9 cellular contexts compared by ENCODE assay signal in the genomic region with DNA sequence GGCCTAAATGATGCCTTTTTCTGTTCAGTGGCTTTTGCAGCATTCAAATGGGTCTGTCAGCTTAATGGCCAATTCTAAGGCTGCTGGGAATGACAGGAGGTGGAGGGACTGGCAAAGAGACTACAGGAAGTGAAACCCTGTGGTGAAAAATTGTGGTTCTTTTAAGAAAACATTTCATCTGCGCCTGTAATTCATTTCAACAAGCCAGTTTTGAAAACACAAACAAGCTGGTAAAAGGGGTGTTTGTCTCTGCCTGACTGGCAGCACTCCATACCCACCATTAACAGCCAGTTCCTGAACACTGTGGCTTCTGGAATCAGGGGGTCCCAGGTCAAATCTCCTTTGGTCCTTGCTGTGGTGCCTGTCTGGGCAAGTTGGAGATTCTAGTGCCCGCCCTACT. TPM values are rescaled to one million over a fixed set of nuclear protein-coding genes. Genes with fewer than 3 reads are reported as not detected.
DNase-seq lines count a peak whose midpoint lies in the region; ATAC-seq, FAIRE-seq and TF ChIP-seq lines count a peak whose summit lies in the region.
"Had no signal": no experiment of that assay in that cellular context is flagged by ENCODE, and none has a peak within 500 bp of the region (broad histone marks: within the 10 kb centered on the region; RNA-seq: fewer than 3 reads in every experiment).

No MANE protein-coding gene starts in this region.

- WGBS in GM23248 (ENCODE audit: low coverage in 1 of 2, low lambda C conversion rate in 2 of 2, missing lambda C conversion rate in 2 of 2), 2 experiments, result 49 to 50% methylated on average over 2 of the region's 2 CpGs
- 67 to 77% (median 71%) methylated on average over 2 of the region's 2 CpGs for WGBS in heart left ventricle, 4 donors

- H3K79me2 ChIP-seq in GM23248 (ENCODE audit: insufficient read depth) (peaks cover 6% of the 10 kb centered on the region), OCI-LY1 (ENCODE audit: insufficient read depth, low read length) (no peaks in the 10 kb centered on the region), keratinocyte (ENCODE audit: control insufficient read depth, insufficient read depth, low read length) (no peaks in the 10 kb centered on the region)

- no peaks in the 10 kb centered on the region; the same call in 1 of the 2 replicates for H3K27me3 ChIP-seq in GM23248 (replicated peaks; ENCODE audit: insufficient read depth)
- no peaks in the 10 kb centered on the region for H3K27me3 ChIP-seq in OCI-LY1 (ENCODE audit: insufficient read depth, low read length)
- H3K27me3 ChIP-seq in keratinocyte (ENCODE audit: control insufficient read depth, extremely low read depth, insufficient read depth, low read length), result no peaks in the 10 kb centered on the region
- H3K27me3 ChIP-seq in ascending aorta, result no peaks in the 10 kb centered on the region
- H3K27me3 ChIP-seq in heart left ventricle, result peaks cover 0 to 24% (median 0%) of the 10 kb centered on the region in 9 donors

- H3K27ac ChIP-seq in GM23248 (no peak overlapping the region), OCI-LY1 (ENCODE audit: low read depth, low read length, poor library complexity, severe bottlenecking) (peak overlapping the region; percentile 99), keratinocyte (ENCODE audit: control insufficient read depth, insufficient read depth, low read length) (no peak overlapping the region), ascending aorta (no peak overlapping the region), heart left ventricle (peak overlapping the region in 1 of 12 donors; percentile 81)

- peak overlapping the region; percentile 47 for H2AFZ ChIP-seq in GM23248
- H2AFZ ChIP-seq in OCI-LY1 (ENCODE audit: low read length), result 0 out of 2 replicates have a peak overlapping the region, but pooled peaks have one; percentile 34
- peak overlapping the region; percentile 73 for H2AFZ ChIP-seq in keratinocyte (ENCODE audit: control insufficient read depth, low read length)

- H3K9me1 ChIP-seq in keratinocyte (ENCODE audit: control insufficient read depth, extremely low read depth, insufficient read depth, low read length), result no peaks in the 10 kb centered on the region

- H3K4me1 Mint-ChIP-seq in progenitor cell of endocrine pancreas (ENCODE audit: low read depth), result peaks cover 8% of the 10 kb centered on the region

- no peak overlapping the region for H3K4me3 Mint-ChIP-seq in progenitor cell of endocrine pancreas (ENCODE audit: low read depth)

- in situ Hi-C loops in GM23248 (cut with MboI), result no loop called here

- H3K9ac ChIP-seq in GM23248 (no peak overlapping the region), OCI-LY1 (ENCODE audit: low read length) (peak overlapping the region; percentile 69), keratinocyte (ENCODE audit: control insufficient read depth, extremely low read depth, insufficient read depth, low read length) (no peak overlapping the region)

- H3K4me2 ChIP-seq in GM23248 (ENCODE audit: unreplicated experiment), result no peak overlapping the region
- peak overlapping the region; percentile 63 for H3K4me2 ChIP-seq in OCI-LY1 (ENCODE audit: low read length)
- no peak overlapping the region for H3K4me2 ChIP-seq in keratinocyte (ENCODE audit: control insufficient read depth, extremely low read depth, insufficient read depth, low read depth, low read length)

- intact Hi-C loops in ascending aorta (cut with DNase I), result loop anchor here (5.0 to 10.0 kb wide), 2 partner anchors 378 to 1355 kb away; partner anchors contain the start of gene SGF29
- intact Hi-C loops in heart left ventricle (cut with DNase I), result no loop called here

- H3K36me3 ChIP-seq in GM23248 (ENCODE audit: low read depth) (no peaks in the 10 kb centered on the region), OCI-LY1 (ENCODE audit: insufficient read depth, low read length) (no peaks in the 10 kb centered on the region), keratinocyte (ENCODE audit: control insufficient read depth in 2 of 2, extremely low read depth in 1 of 2, insufficient read depth in 2 of 2, low read length in 2 of 2) (no peaks in the 10 kb centered on the region), ascending aorta (no peaks in the 10 kb centered on the region), heart left ventricle (no peaks in the 10 kb centered on the region)

- H3K9me3 ChIP-seq in GM23248 (ENCODE audit: low read depth) (no peaks in the 10 kb centered on the region), OCI-LY1 (ENCODE audit: low read length) (0 out of 2 replicates have a peak, but pooled peaks cover 3% of the 10 kb centered on the region), keratinocyte (ENCODE audit: control insufficient read depth, low read depth, low read length) (no peaks in the 10 kb centered on the region), ascending aorta (no peaks in the 10 kb centered on the region), heart left ventricle (no peaks in the 10 kb centered on the region)

- peaks cover 3% of the 10 kb centered on the region for H3K9me3 Mint-ChIP-seq in progenitor cell of endocrine pancreas (ENCODE audit: low read depth)

- H3K4me3 ChIP-seq in GM08714 (ENCODE audit: low read length) (peak overlapping the region; percentile 7; the same call in 1 of the 2 replicates), GM23248 (no peak overlapping the region), OCI-LY1 (ENCODE audit: low read depth, low read length, poor library complexity, severe bottlenecking) (no peak overlapping the region), keratinocyte (ENCODE audit: control insufficient read depth in 2 of 3, extremely low read depth in 1 of 3, insufficient read depth in 2 of 3, low read depth in 1 of 3, low read length in 3 of 3) (no peak overlapping the region), ascending aorta (no peak overlapping the region), heart left ventricle (no peak overlapping the region)

- dilution Hi-C loops in keratinocyte (cut with MboI; ENCODE audit: extremely low pct_ligation_motif_present, low sequenced_read_pairs), result no loop called here

- H3F3A ChIP-seq in GM23248 (ENCODE audit: insufficient read depth), result no peaks in the 10 kb centered on the region
- peaks cover 7% of the 10 kb centered on the region for H3F3A ChIP-seq in OCI-LY1 (ENCODE audit: insufficient read depth, low read length)

- peaks cover 4% of the 10 kb centered on the region; the same call in 1 of the 2 replicates for H3K4me1 ChIP-seq in GM23248 (ENCODE audit: insufficient read depth)
- H3K4me1 ChIP-seq in OCI-LY1 (ENCODE audit: insufficient read depth, low read length, severe bottlenecking), result peaks cover 36% of the 10 kb centered on the region
- H3K4me1 ChIP-seq in keratinocyte (ENCODE audit: control insufficient read depth, extremely low read depth, insufficient read depth, low read length), result peaks cover 24% of the 10 kb centered on the region
- peaks cover 5 to 9% of the 10 kb centered on the region in 2 donors for H3K4me1 ChIP-seq in ascending aorta
- peaks cover 2 to 25% (median 10%) of the 10 kb centered on the region in 12 donors for H3K4me1 ChIP-seq in heart left ventricle

- no peak overlapping the region for H3K27ac Mint-ChIP-seq in progenitor cell of endocrine pancreas

- no peaks in the 10 kb centered on the region for H3K36me3 Mint-ChIP-seq in progenitor cell of endocrine pancreas (ENCODE audit: insufficient read depth)

- no peak for ATAC-seq in heart left ventricle

- H3K9me2 ChIP-seq in GM23248 (ENCODE audit: insufficient read depth) (no peaks in the 10 kb centered on the region), OCI-LY1 (ENCODE audit: low read depth, low read length) (no peaks in the 10 kb centered on the region)

- DNase-seq in GM23248 (no peak), keratinocyte (ENCODE audit: low read depth, low spot score) (no peak), ascending aorta (ENCODE audit: low spot score in 2 of 2) (no peak), NCI-H128 (lab: John Stamatoyannopoulos, UW; ENCODE audit: unreplicated experiment) (no peak), heart left ventricle (no peak), progenitor cell of endocrine pancreas (ENCODE audit: low spot score, unreplicated experiment) (no peak)
- DNase-seq: kidney had no signal

- TF ChIP-seq POLR2A in heart left ventricle (IDR thresholded peaks at IDR 0.05), result no peak

- no peak for TF ChIP-seq CTCF in OCI-LY1 (IDR thresholded peaks at IDR 0.05; ENCODE audit: low read length)
- TF ChIP-seq CTCF in keratinocyte (optimal IDR thresholded peaks at IDR 0.05 in 1 of 3, IDR thresholded peaks at IDR 0.05 in 1 of 3, conservative IDR thresholded peaks at IDR 0.05 in 1 of 3; ENCODE audit: extremely low read depth in 1 of 3, insufficient read depth in 2 of 3, low read length in 3 of 3), result no peak
- TF ChIP-seq CTCF in ascending aorta (IDR thresholded peaks at IDR 0.05), result no peak
- no peak for TF ChIP-seq CTCF in heart left ventricle (IDR thresholded peaks at IDR 0.05)
- TF ChIP-seq CTCF in progenitor cell of endocrine pancreas (IDR thresholded peaks at IDR 0.05; ENCODE audit: unreplicated experiment), result no peak

- FAIRE-seq in keratinocyte (lab: Jason Lieb, UNC), result no peak
- FAIRE-seq: kidney had no signal

- no peaks in the 10 kb centered on the region for H3K27me3 Mint-ChIP-seq in progenitor cell of endocrine pancreas

- no peaks in the 10 kb centered on the region for H4K20me1 ChIP-seq in GM23248 (ENCODE audit: insufficient read depth)
- H4K20me1 ChIP-seq in OCI-LY1 (ENCODE audit: insufficient read depth, low read length), result no peaks in the 10 kb centered on the region
- no peaks in the 10 kb centered on the region for H4K20me1 ChIP-seq in keratinocyte (ENCODE audit: control insufficient read depth, extremely low read depth, insufficient read depth, low read length)

RNA-seq across cellular contexts. Expression of gene KDM8, which starts 3.6 kb away (rescaled TPM):
- 1.8 and 2.5 TPM in 2 replicates for total RNA-seq in GM23248 (2014; rRNA removed; shearing (Covaris generic))
- polyA plus RNA-seq in GM23248 (2016; fragmentation: Nextera tagmentation; extraction: Ambion mirVana) (2.2 and 3.5 TPM in 2 replicates), keratinocyte (1.5 to 2.3 TPM (median 2.0 TPM) in 3 replicates), heart left ventricle (1 to 10 TPM; 1.4 to 3.9 TPM)
- 0.42 TPM for polyA plus RNA-seq in keratinocyte (2011; ENCODE audit: low read depth)
- polyA plus RNA-seq in keratinocyte (2011; cell fraction: cytosol; rRNA removed), result 0.56 and 1.2 TPM in 2 replicates
- 4.0 and 4.1 TPM in 2 replicates for polyA plus RNA-seq in keratinocyte (2011; cell fraction: nucleus; rRNA removed)
- 0.59 and 2.5 TPM in 2 replicates for polyA plus RNA-seq in keratinocyte (2012; ENCODE audit: low replicate concordance)
- polyA minus RNA-seq in keratinocyte, result 1.2 to 4.4 TPM (median 1.9 TPM) in 3 replicates
- polyA minus RNA-seq in keratinocyte (2011; cell fraction: cytosol; rRNA and poly(A)+ RNA removed), result not detected
- polyA minus RNA-seq in keratinocyte (2011; cell fraction: nucleus; rRNA and poly(A)+ RNA removed), result 3.0 and 4.3 TPM in 2 replicates
- total RNA-seq in ascending aorta (55.5 TPM), heart left ventricle (1 to 10 TPM; 2.0 to 8.4 (median 3.5) TPM), progenitor cell of endocrine pancreas (12.5 and 14.4 TPM in 2 replicates)
